25 cellular contexts compared by ENCODE assay signal in genomic region chr15:59662260-59662659, GRCh38. TPM values are rescaled to one million over a fixed set of nuclear protein-coding genes. Genes with fewer than 3 reads are reported as not detected.
DNase-seq lines count a peak whose midpoint lies in the region; ATAC-seq and TF ChIP-seq lines count a peak whose summit lies in the region.
"Had no signal": no experiment of that assay in that cellular context is flagged by ENCODE, and none has a peak within 500 bp of the region (broad histone marks: within the 10 kb centered on the region; RNA-seq: fewer than 3 reads in every experiment).

No MANE protein-coding gene starts in this region.

- no peaks in the 10 kb centered on the region for H3K27me3 ChIP-seq in MG63
- H3K27me3 ChIP-seq: cardiac muscle cell, dorsolateral prefrontal cortex had no signal

- H3K4me3 ChIP-seq in AG10803 (ENCODE audit: low read length) = no peak overlapping the region
- H3K4me3 ChIP-seq in MG63 = no peak overlapping the region
- H3K4me3 ChIP-seq in skeletal muscle cell (ENCODE audit: low read depth, low read length) = no peak overlapping the region
- H3K4me3 ChIP-seq: cardiac muscle cell, dorsolateral prefrontal cortex, SK-N-MC had no signal

- no peaks in the 10 kb centered on the region for H3K9me3 ChIP-seq in MG63

- no peak for TF ChIP-seq CTCF in AG10803 (conservative IDR thresholded peaks at IDR 0.05; ENCODE audit: low read length)

- peak; percentile 83 for DNase-seq in AG10803 (ENCODE audit: low read depth)
- peak; percentile 63 for DNase-seq in MG63
- DNase-seq in fibroblast of gingiva (ENCODE audit: low read depth) = peak; percentile 82
- DNase-seq in skeletal muscle cell (ENCODE audit: low read depth) = peak; percentile 41
- DNase-seq in activated T-cell treated with anti-CD3 and anti-CD28 coated beads, Interleukin-2, amount 50 U/mL, for 1 hour = no peak
- DNase-seq: activated CD4-positive, alpha-beta T cell treated with anti-CD3 and anti-CD28 coated beads, Interleukin-2, amount 50 U/mL, for 4 hours; activated CD8-positive, alpha-beta memory T cell treated with anti-CD3 and anti-CD28 coated beads, Interleukin-2, amount 50 U/mL, for 48 hours; activated effector memory CD4-positive, alpha-beta T cell treated with Interleukin-2 at 50 U/mL for 16 hours; C1 segment of cervical spinal cord; dorsolateral prefrontal cortex; left cardiac atrium; midbrain; NCI-H1048; NCI-H1930; NCI-H446 treated with DMSO at 0.1 percent for 48 hours; NK-92 treated with Interleukin-12 subunit alpha and Interleukin-12 subunit beta, amount 100 ng/mL, for 24 hours; small intestine; stimulated activated CD4-positive, alpha-beta T cell treated with anti-CD3 and anti-CD28 coated beads, Interleukin-2, amount 100 ng/mL, for 48 hours; trophoblast cell had no signal

- ATAC-seq in GM18511 (IDR thresholded peaks at IDR 0.05; ENCODE audit: unreplicated experiment) (no peak), HG02610 (IDR thresholded peaks at IDR 0.05; ENCODE audit: unreplicated experiment) (no peak)
- ATAC-seq: left cardiac atrium; natural killer cell treated with Interleukin-12 subunit alpha and Interleukin-12 subunit beta and Interleukin-15 and Interleukin-18, amount 100 ng/mL, for 72 hours had no signal

- H3K36me3 ChIP-seq in MG63 = peaks cover 52% of the 10 kb centered on the region

RNA-seq across cellular contexts. Expression of gene GTF2A2, which starts 4.9 kb away (rescaled TPM):
- total RNA-seq in MG63 (2014; rRNA removed; shearing (Covaris generic); ENCODE audit: low replicate concordance) = 55.3 and 149 TPM in 2 replicates

RNA-seq across cellular contexts. Expression of gene BNIP2, which starts 26.9 kb away (rescaled TPM):
- total RNA-seq in MG63 (2014; rRNA removed; shearing (Covaris generic); ENCODE audit: low replicate concordance) = 125 and 259 TPM in 2 replicates

RNA-seq across cellular contexts. Expression of gene GCNT3, which starts 50.7 kb away (rescaled TPM):
- not detected in 2 replicates for total RNA-seq in MG63 (2014; rRNA removed; shearing (Covaris generic); ENCODE audit: low replicate concordance)
- total RNA-seq: cardiac muscle cell; natural killer cell treated with Interleukin-12 subunit alpha and Interleukin-12 subunit beta and Interleukin-15 and Interleukin-18, amount 100 ng/mL, for 72 hours; RPMI7951 had no signal
